8 cellular contexts compared by ENCODE assay signal in genomic region chrX:2568125-2568524, GRCh38.
"Had no signal": no experiment of that assay in that cellular context is flagged by ENCODE, and none has a peak within 500 bp of the region (broad histone marks: within the 10 kb centered on the region; RNA-seq: fewer than 3 reads in every experiment).

No MANE protein-coding gene starts in this region.

- H3K9me3 ChIP-seq: HAP-1 had no signal

- H3K4me3 ChIP-seq: GM23248, HAP-1 had no signal

- H3K9ac ChIP-seq: GM23248 had no signal

- H2AFZ ChIP-seq: GM23248 had no signal

- H3K36me3 ChIP-seq: HAP-1 had no signal

- DNase-seq: GM23248, GOT3, H7, HFFc6, KBM-7 had no signal

- H3K27ac ChIP-seq: GM23248, HL-60 had no signal

- ATAC-seq: HCT116 had no signal
